In genomic region chr18:27645929-27646328, GRCh38 we compare ENCODE assay signal across 15 cellular contexts.
"Had no signal": no experiment of that assay in that cellular context is flagged by ENCODE, and none has a peak within 500 bp of the region (broad histone marks: within the 10 kb centered on the region; RNA-seq: fewer than 3 reads in every experiment).

No MANE protein-coding gene starts in this region.

- H3K27me3 ChIP-seq: cardiac muscle cell, dorsolateral prefrontal cortex, hepatocyte had no signal

- H3K27ac ChIP-seq: cardiac muscle cell, dorsolateral prefrontal cortex, hepatocyte, left ventricle myocardium inferior, prostate gland had no signal

- ATAC-seq: right cardiac atrium; stimulated activated naive CD8-positive, alpha-beta T cell treated with anti-CD3 and anti-CD28 coated beads, Interleukin-15, Interleukin-2, amounts not matched to agents 100 U/mL and 50 U/mL, for 24 hours had no signal

- H3K4me1 ChIP-seq: left ventricle myocardium inferior, prostate gland had no signal

- H3K9me3 ChIP-seq: left ventricle myocardium inferior, prostate gland had no signal

- H3K36me3 ChIP-seq: cardiac muscle cell, left ventricle myocardium inferior, prostate gland had no signal

- H2AFZ ChIP-seq: hepatocyte had no signal

- H3K79me2 ChIP-seq: hepatocyte had no signal

- H3K4me3 ChIP-seq: cardiac muscle cell, dorsolateral prefrontal cortex, hepatocyte, left ventricle myocardium inferior, prostate gland had no signal

- DNase-seq: activated CD4-positive, alpha-beta T cell treated with anti-CD3 and anti-CD28 coated beads, Interleukin-2, amount 50 U/mL, for 1 hour; activated CD8-positive, alpha-beta memory T cell treated with anti-CD3 and anti-CD28 coated beads for 24 hours; aorta; dorsolateral prefrontal cortex; endodermal cell; kidney; left ventricle myocardium inferior; occipital lobe; right cardiac atrium; stimulated activated naive CD8-positive, alpha-beta T cell treated with anti-CD3 and anti-CD28 coated beads, Interleukin-15, Interleukin-2, amounts not matched to agents 100 U/mL and 50 U/mL, for 24 hours; T-helper 9 cell; trophoblast cell had no signal

- H3K4me2 ChIP-seq: hepatocyte had no signal
